20 cellular contexts compared by ENCODE assay signal in genomic region chr5:132095745-132096084, GRCh38. TPM values are rescaled to one million over a fixed set of nuclear protein-coding genes. Genes with fewer than 3 reads are reported as not detected.
A peak's percentile ranks its signal among the peaks of the same experiment; 100 is the strongest.
DNase-seq lines count a peak whose midpoint lies in the region; ATAC-seq and TF ChIP-seq lines count a peak whose summit lies in the region.
"Had no signal": no experiment of that assay in that cellular context is flagged by ENCODE, and none has a peak within 500 bp of the region (broad histone marks: within the 10 kb centered on the region; RNA-seq: fewer than 3 reads in every experiment).

No MANE protein-coding gene starts in this region.

- DNase-seq in HFFc6: no peak
- no peak for DNase-seq in RWPE2 (ENCODE audit: low spot score)
- DNase-seq in brain microvascular endothelial cell: no peak
- DNase-seq in osteoblast (ENCODE audit: insufficient read length, low spot score, missing footprints): no peak
- DNase-seq in substantia nigra (lab: John Stamatoyannopoulos, UW): no peak
- DNase-seq: activated CD4-positive, alpha-beta memory T cell treated with anti-CD3 and anti-CD28 coated beads for 36 hours; esophagus squamous epithelium; KG1; NCI-H1092 treated with DMSO at 0.1 percent for 48 hours; NCI-H526 had no signal

- H3K4me3 ChIP-seq in RWPE2 (ENCODE audit: severe bottlenecking) (no peak overlapping the region), brain microvascular endothelial cell (ENCODE audit: low read depth, low read length) (no peak overlapping the region), osteoblast (ENCODE audit: insufficient read depth, low read length) (no peak overlapping the region)
- H3K4me3 ChIP-seq: cardiac muscle cell, esophagus squamous epithelium, lower lobe of right lung, SK-N-MC, suprapubic skin had no signal

- TF ChIP-seq CTCF in HFFc6 (IDR thresholded peaks at IDR 0.05) (no peak), RWPE2 (IDR thresholded peaks at IDR 0.05; ENCODE audit: poor library complexity, severe bottlenecking) (no peak), brain microvascular endothelial cell (IDR thresholded peaks at IDR 0.05; ENCODE audit: low read depth, low read length, missing control alignments) (no peak), osteoblast (IDR thresholded peaks at IDR 0.05; ENCODE audit: extremely low read depth, low read depth, low read length) (no peak)

- peaks cover 2% of the 10 kb centered on the region; the same call in 1 of the 2 replicates for H3K27me3 Mint-ChIP-seq in HFFc6 (ENCODE audit: insufficient read depth)

- no peaks in the 10 kb centered on the region for H3K79me2 ChIP-seq in osteoblast (ENCODE audit: insufficient read depth, low read length)

- H3K27ac ChIP-seq in RWPE2 (ENCODE audit: poor library complexity, severe bottlenecking) (peak overlapping the region; percentile 94), brain microvascular endothelial cell (peak overlapping the region; percentile 88), osteoblast (ENCODE audit: low read depth, low read length) (peak overlapping the region; percentile 93), substantia nigra (ENCODE audit: low read depth, low read length, poor library complexity, severe bottlenecking) (no peak overlapping the region)
- H3K27ac ChIP-seq: cardiac muscle cell, esophagus squamous epithelium, lower lobe of right lung, SK-N-MC, suprapubic skin had no signal

- H2AFZ ChIP-seq in osteoblast (ENCODE audit: low read length): no peak overlapping the region

- in situ Hi-C loops in brain microvascular endothelial cell (cut with HindIII; ENCODE audit: low pct_ligation_motif_present, low sequenced_read_pairs): no loop called here

- H3K4me2 ChIP-seq in osteoblast (ENCODE audit: insufficient read depth, low read length): no peak overlapping the region

- H3K4me3 Mint-ChIP-seq in HFFc6: peak overlapping the region; percentile 77; the same call in 1 of the 2 replicates
- H3K4me3 Mint-ChIP-seq: activated CD4-positive, alpha-beta memory T cell treated with anti-CD3 and anti-CD28 coated beads for 36 hours; naive thymus-derived CD4-positive, alpha-beta T cell had no signal

- H3K36me3 ChIP-seq in RWPE2 (ENCODE audit: low read depth) (no peaks in the 10 kb centered on the region), brain microvascular endothelial cell (replicated peaks) (no peaks in the 10 kb centered on the region), osteoblast (ENCODE audit: insufficient read depth, low read length) (no peaks in the 10 kb centered on the region)
- H3K36me3 ChIP-seq: cardiac muscle cell, esophagus squamous epithelium, lower lobe of right lung, suprapubic skin had no signal

- H3K4me1 Mint-ChIP-seq in HFFc6 (ENCODE audit: low read depth): peaks cover 74% of the 10 kb centered on the region

- H3K9me3 ChIP-seq in RWPE2 (ENCODE audit: severe bottlenecking) (no peaks in the 10 kb centered on the region), osteoblast (ENCODE audit: low read depth, low read length) (no peaks in the 10 kb centered on the region)
- H3K9me3 ChIP-seq: esophagus squamous epithelium, lower lobe of right lung, suprapubic skin had no signal

- no peaks in the 10 kb centered on the region for H3K9me3 Mint-ChIP-seq in HFFc6
- H3K9me3 Mint-ChIP-seq: activated CD4-positive, alpha-beta memory T cell treated with anti-CD3 and anti-CD28 coated beads for 36 hours had no signal

- ATAC-seq in RWPE2 (ENCODE audit: low read depth): no peak
- ATAC-seq in GM21515 (IDR thresholded peaks at IDR 0.05; ENCODE audit: unreplicated experiment): no peak
- ATAC-seq in HG03097 (IDR thresholded peaks at IDR 0.05; ENCODE audit: low FRiP score, unreplicated experiment): no peak

- H3K36me3 Mint-ChIP-seq in HFFc6 (ENCODE audit: low read depth): no peaks in the 10 kb centered on the region
- H3K36me3 Mint-ChIP-seq: activated CD4-positive, alpha-beta memory T cell treated with anti-CD3 and anti-CD28 coated beads for 36 hours had no signal

- H4K20me1 ChIP-seq in osteoblast (ENCODE audit: insufficient read depth, low read length): no peaks in the 10 kb centered on the region

- H3K27me3 ChIP-seq in RWPE2 (ENCODE audit: insufficient read depth, poor library complexity, severe bottlenecking) (no peaks in the 10 kb centered on the region), brain microvascular endothelial cell (replicated peaks) (no peaks in the 10 kb centered on the region), osteoblast (ENCODE audit: insufficient read depth, low read length) (no peaks in the 10 kb centered on the region)
- H3K27me3 ChIP-seq: suprapubic skin had no signal

- H3K4me1 ChIP-seq in RWPE2 (ENCODE audit: insufficient read depth, poor library complexity, severe bottlenecking): peaks cover 24% of the 10 kb centered on the region
- H3K4me1 ChIP-seq in osteoblast (ENCODE audit: insufficient read depth, low read length): peaks cover 42% of the 10 kb centered on the region
- H3K4me1 ChIP-seq: suprapubic skin had no signal

- peak overlapping the region; percentile 98 for H3K27ac Mint-ChIP-seq in HFFc6

RNA-seq across cellular contexts. Expression of gene CSF2, which starts 22.1 kb away (rescaled TPM):
- total RNA-seq in HFFc6 (2021; fragmentation: NEBNext Ultra II Directional; extraction: Animal tissue kit (Norgen Biotek cat#: 25700)): under 1 TPM in 1 of 6 experiments, not detected in 5; 0.21 TPM
- total RNA-seq in osteoblast: not detected in 2 replicates
- total RNA-seq: cardiac muscle cell, esophagus squamous epithelium, OCI-LY7, posterior vena cava, skeletal muscle tissue, suprapubic skin had no signal

RNA-seq across cellular contexts. Expression of gene IL3, which starts 35.3 kb away (rescaled TPM):
- not detected for total RNA-seq in HFFc6 (2021; fragmentation: NEBNext Ultra II Directional; extraction: Animal tissue kit (Norgen Biotek cat#: 25700))
- total RNA-seq in osteoblast: not detected in 2 replicates
- total RNA-seq: cardiac muscle cell, esophagus squamous epithelium, lower lobe of right lung, OCI-LY7, posterior vena cava, skeletal muscle tissue, suprapubic skin had no signal
